In genomic region chr22:49966041-49966715, GRCh38 we compare ENCODE assay signal across 1 cellular context.
TF ChIP-seq lines count a peak whose summit lies in the region.

No MANE protein-coding gene starts in this region.

TF ChIP-seq in K562, 482 proteins besides CTCF, POLR2A, EP300 and RAD21:
- TF ChIP-seq CREB3L1 (IDR thresholded peaks at IDR 0.05; ENCODE audit: borderline replicate concordance, low read depth) (no peak), RBFOX2 (IDR thresholded peaks at IDR 0.05; ENCODE audit: low read depth, low read length) (peak; percentile 8), ZNF408 (CRISPR knock-in tag; IDR thresholded peaks at IDR 0.05; ENCODE audit: low read depth) (no peak)
